Comparison of ENCODE assay signal across 9 cellular contexts in genomic region chr2:105114551-105114950, GRCh38.
A peak's percentile ranks its signal among the peaks of the same experiment; 100 is the strongest.
DNase-seq lines count a peak whose midpoint lies in the region; ATAC-seq, FAIRE-seq and TF ChIP-seq lines count a peak whose summit lies in the region.
"Had no signal": no experiment of that assay in that cellular context is flagged by ENCODE, and none has a peak within 500 bp of the region (broad histone marks: within the 10 kb centered on the region; RNA-seq: fewer than 3 reads in every experiment).

No MANE protein-coding gene starts in this region.

- H3K9me3 Mint-ChIP-seq in type B pancreatic cell: no peaks in the 10 kb centered on the region
- H3K9me3 Mint-ChIP-seq: naive thymus-derived CD8-positive, alpha-beta T cell had no signal

- H3K4me2 ChIP-seq in K562 (ENCODE audit: insufficient read depth, low read length) (no peak overlapping the region), keratinocyte (ENCODE audit: control insufficient read depth, extremely low read depth, insufficient read depth, low read depth, low read length) (no peak overlapping the region)

- intact Hi-C loops in K562 (cut with micrococcal nuclease): loop anchor here (1.0 to 10.0 kb wide), 4 partner anchors 65 to 410 kb away; no protein-coding TSS in a partner anchor

- peak; percentile 98 for FAIRE-seq in K562 (lab: Jason Lieb, UNC)
- no peak for FAIRE-seq in keratinocyte (lab: Jason Lieb, UNC)

- peak; percentile 67 to 82 (median 67); a peak in 5 of 6 replicates for TF ChIP-seq CTCF in K562 (IDR thresholded peaks at IDR 0.05 in 2 of 3, conservative IDR thresholded peaks at IDR 0.05 in 1 of 3; ENCODE audit: insufficient read depth in 2 of 3, low read depth in 1 of 3, low read length in 3 of 3)
- TF ChIP-seq CTCF in keratinocyte (optimal IDR thresholded peaks at IDR 0.05 in 1 of 3, IDR thresholded peaks at IDR 0.05 in 1 of 3, conservative IDR thresholded peaks at IDR 0.05 in 1 of 3; ENCODE audit: extremely low read depth in 1 of 3, insufficient read depth in 2 of 3, low read length in 3 of 3): peak; percentile 57 to 66 (median 58)
- peak; percentile 92 for TF ChIP-seq CTCF in type B pancreatic cell (conservative IDR thresholded peaks at IDR 0.05)

- H4K20me1 ChIP-seq in K562 (replicated peaks; ENCODE audit: control insufficient read depth, insufficient read depth, low read length) (no peaks in the 10 kb centered on the region), keratinocyte (ENCODE audit: control insufficient read depth, extremely low read depth, insufficient read depth, low read length) (no peaks in the 10 kb centered on the region)

- BruUV-seq in K562 (replicated peaks; lab: Mats Ljungman, UMichigan): no TSS peak

- peak; percentile 66 for DNase-seq in DMS53 treated with DMSO at 0.1 percent for 48 hours (lab: John Stamatoyannopoulos, UW; ENCODE audit: unreplicated experiment)
- DNase-seq in NCI-H460 (ENCODE audit: extremely low read depth, low read depth): peak; percentile 36
- DNase-seq in K562 (ENCODE audit: extremely low read depth in 1 of 4, low spot score in 3 of 4): peak; percentile 67 to 73 (median 69)
- peak; percentile 32 for DNase-seq in keratinocyte (ENCODE audit: low read depth, low spot score)
- DNase-seq in type B pancreatic cell (ENCODE audit: extremely low spot score, unreplicated experiment): no peak

- H3K27me3 Mint-ChIP-seq in type B pancreatic cell: peaks cover 2% of the 10 kb centered on the region
- H3K27me3 Mint-ChIP-seq: naive thymus-derived CD8-positive, alpha-beta T cell had no signal

- H3K4me1 ChIP-seq in K562 (replicated peaks in 1 of 2; ENCODE audit: control insufficient read depth in 2 of 2, insufficient read depth in 2 of 2, low read length in 2 of 2) (peaks cover 0 to 5% of the 10 kb centered on the region in 2 experiments; a peak in 2 of 5 replicates), keratinocyte (ENCODE audit: control insufficient read depth, extremely low read depth, insufficient read depth, low read length) (no peaks in the 10 kb centered on the region)

- no peak overlapping the region for H3K4me3 Mint-ChIP-seq in type B pancreatic cell
- H3K4me3 Mint-ChIP-seq: naive thymus-derived CD8-positive, alpha-beta T cell had no signal

- WGBS in K562 (ENCODE audit: insufficient coverage, low coverage, missing lambda C conversion rate): 21% methylated on average over 4 of the region's 4 CpGs

- no peak overlapping the region for H3K27ac Mint-ChIP-seq in type B pancreatic cell
- H3K27ac Mint-ChIP-seq: naive thymus-derived CD8-positive, alpha-beta T cell had no signal

- no peak overlapping the region for H3K9ac ChIP-seq in K562 (ENCODE audit: insufficient read depth in 1 of 2, low read depth in 2 of 2, low read length in 2 of 2)
- no peak overlapping the region for H3K9ac ChIP-seq in keratinocyte (ENCODE audit: control insufficient read depth, extremely low read depth, insufficient read depth, low read length)

- H3K9me1 ChIP-seq in K562 (ENCODE audit: control insufficient read depth, insufficient read depth, low read length): no peaks in the 10 kb centered on the region
- no peaks in the 10 kb centered on the region for H3K9me1 ChIP-seq in keratinocyte (ENCODE audit: control insufficient read depth, extremely low read depth, insufficient read depth, low read length)

- TF ChIP-seq POLR2A in K562 (conservative IDR thresholded peaks at IDR 0.05): no peak

- in situ Hi-C loops in K562 (cut with MboI): loop anchor here (5.0 to 25.0 kb wide), 2 partner anchors 128 to 423 kb away; partner anchors contain the start of gene GPR45

- H3K36me3 ChIP-seq in K562 (ENCODE audit: control insufficient read depth, insufficient read depth, low read length) (no peaks in the 10 kb centered on the region), keratinocyte (ENCODE audit: control insufficient read depth in 2 of 2, extremely low read depth in 1 of 2, insufficient read depth in 2 of 2, low read length in 2 of 2) (no peaks in the 10 kb centered on the region)

- no peaks in the 10 kb centered on the region for H3K4me1 Mint-ChIP-seq in type B pancreatic cell (ENCODE audit: unreplicated experiment)
- H3K4me1 Mint-ChIP-seq: naive thymus-derived CD8-positive, alpha-beta T cell had no signal

- ATAC-seq in HG02588 (IDR thresholded peaks at IDR 0.05; ENCODE audit: unreplicated experiment) (peak; percentile 51), K562 (peak; percentile 77), GM19324 (IDR thresholded peaks at IDR 0.05; ENCODE audit: low FRiP score, unreplicated experiment) (no peak), HG02571 (IDR thresholded peaks at IDR 0.05; ENCODE audit: unreplicated experiment) (no peak)
- ATAC-seq: naive thymus-derived CD8-positive, alpha-beta T cell had no signal

- H3K36me3 Mint-ChIP-seq in type B pancreatic cell: no peaks in the 10 kb centered on the region

- dilution Hi-C loops in keratinocyte (cut with MboI; ENCODE audit: extremely low pct_ligation_motif_present, low sequenced_read_pairs): loop anchor here (25.0 kb wide), 1 partner anchor 98 kb away; no protein-coding TSS in a partner anchor

- POLR2A ChIA-PET in K562 (lab: Yijun Ruan, JAX): interaction anchor here (0.8 kb wide), 1 partner anchor 11 kb away, joined by 4 read pairs; no protein-coding TSS in a partner anchor

- CTCF ChIA-PET in K562 (lab: Yijun Ruan, JAX; ENCODE audit: low intra/inter-chr PET ratio): interaction anchor here (0.6 to 2.5 kb wide), 4 partner anchors 65 to 180 kb away, joined by 3 to 18 read pairs (median 10); no protein-coding TSS in a partner anchor

- H2AFZ ChIP-seq in K562 (ENCODE audit: low read depth, low read length) (no peak overlapping the region), keratinocyte (ENCODE audit: control insufficient read depth, low read length) (no peak overlapping the region)

- H3K27ac ChIP-seq in K562 (ENCODE audit: extremely low read depth, low read depth, low read length) (no peak overlapping the region), keratinocyte (ENCODE audit: control insufficient read depth, insufficient read depth, low read length) (no peak overlapping the region)

- H3K79me2 ChIP-seq in K562 (ENCODE audit: control insufficient read depth, insufficient read depth, low read length): no peaks in the 10 kb centered on the region
- no peaks in the 10 kb centered on the region for H3K79me2 ChIP-seq in keratinocyte (ENCODE audit: control insufficient read depth, insufficient read depth, low read length)

- TF ChIP-seq RAD21 in K562 (CRISPR knock-in tag; conservative IDR thresholded peaks at IDR 0.05 in 1 of 2, IDR thresholded peaks at IDR 0.05 in 1 of 2): peak; percentile 89 to 90

- no peak overlapping the region for H3K4me3 ChIP-seq in K562
- no peak overlapping the region for H3K4me3 ChIP-seq in keratinocyte (ENCODE audit: control insufficient read depth in 2 of 3, extremely low read depth in 1 of 3, insufficient read depth in 2 of 3, low read depth in 1 of 3, low read length in 3 of 3)

- no peaks in the 10 kb centered on the region for H3K27me3 ChIP-seq in K562 (ENCODE audit: control insufficient read depth in 2 of 2, insufficient read depth in 2 of 2, low read length in 2 of 2)
- no peaks in the 10 kb centered on the region for H3K27me3 ChIP-seq in keratinocyte (ENCODE audit: control insufficient read depth, extremely low read depth, insufficient read depth, low read length)

- TF ChIP-seq EP300 in K562 (IDR thresholded peaks at IDR 0.05; ENCODE audit: low read length): no peak

- no peaks in the 10 kb centered on the region; the same call in 1 of the 2 replicates for H3K9me3 ChIP-seq in K562 (replicated peaks; ENCODE audit: control insufficient read depth, insufficient read depth, low read depth, low read length)
- no peaks in the 10 kb centered on the region for H3K9me3 ChIP-seq in keratinocyte (ENCODE audit: control insufficient read depth, low read depth, low read length)

TF ChIP-seq in K562, 482 proteins besides CTCF, POLR2A, EP300 and RAD21 (continues in another document):
- TF ChIP-seq, protein P1, sequence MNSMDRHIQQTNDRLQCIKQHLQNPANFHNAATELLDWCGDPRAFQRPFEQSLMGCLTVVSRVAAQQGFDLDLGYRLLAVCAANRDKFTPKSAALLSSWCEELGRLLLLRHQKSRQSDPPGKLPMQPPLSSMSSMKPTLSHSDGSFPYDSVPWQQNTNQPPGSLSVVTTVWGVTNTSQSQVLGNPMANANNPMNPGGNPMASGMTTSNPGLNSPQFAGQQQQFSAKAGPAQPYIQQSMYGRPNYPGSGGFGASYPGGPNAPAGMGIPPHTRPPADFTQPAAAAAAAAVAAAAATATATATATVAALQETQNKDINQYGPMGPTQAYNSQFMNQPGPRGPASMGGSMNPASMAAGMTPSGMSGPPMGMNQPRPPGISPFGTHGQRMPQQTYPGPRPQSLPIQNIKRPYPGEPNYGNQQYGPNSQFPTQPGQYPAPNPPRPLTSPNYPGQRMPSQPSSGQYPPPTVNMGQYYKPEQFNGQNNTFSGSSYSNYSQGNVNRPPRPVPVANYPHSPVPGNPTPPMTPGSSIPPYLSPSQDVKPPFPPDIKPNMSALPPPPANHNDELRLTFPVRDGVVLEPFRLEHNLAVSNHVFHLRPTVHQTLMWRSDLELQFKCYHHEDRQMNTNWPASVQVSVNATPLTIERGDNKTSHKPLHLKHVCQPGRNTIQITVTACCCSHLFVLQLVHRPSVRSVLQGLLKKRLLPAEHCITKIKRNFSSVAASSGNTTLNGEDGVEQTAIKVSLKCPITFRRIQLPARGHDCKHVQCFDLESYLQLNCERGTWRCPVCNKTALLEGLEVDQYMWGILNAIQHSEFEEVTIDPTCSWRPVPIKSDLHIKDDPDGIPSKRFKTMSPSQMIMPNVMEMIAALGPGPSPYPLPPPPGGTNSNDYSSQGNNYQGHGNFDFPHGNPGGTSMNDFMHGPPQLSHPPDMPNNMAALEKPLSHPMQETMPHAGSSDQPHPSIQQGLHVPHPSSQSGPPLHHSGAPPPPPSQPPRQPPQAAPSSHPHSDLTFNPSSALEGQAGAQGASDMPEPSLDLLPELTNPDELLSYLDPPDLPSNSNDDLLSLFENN (IDR thresholded peaks at IDR 0.05; ENCODE audit: low read depth in 2 of 2, low read length in 2 of 2): no peak
- TF ChIP-seq RCOR1 (IDR thresholded peaks at IDR 0.05; ENCODE audit: borderline replicate concordance in 1 of 2, low read depth in 2 of 2, low read length in 2 of 2) (0 out of 4 replicates have a peak, but pooled peaks of 1 of the 2 experiments have one; percentile 7), EZH2 (IDR thresholded peaks at IDR 0.05; ENCODE audit: borderline replicate concordance, low read depth, low read length) (no peak), ELF1 (tag; IDR thresholded peaks at IDR 0.05) (0 out of 2 replicates have a peak, but pooled peaks have one; percentile 21), SMC3 (conservative IDR thresholded peaks at IDR 0.05; ENCODE audit: insufficient read depth, low read depth, low read length) (peak; percentile 53; the same call in 1 of the 2 replicates)

Comparison
In these comparisons a context has a peak if more than half of its experiments do, and no peak if none do; other contexts are left out.
1. ATAC-seq: peak in HG02588 (single experiment) and K562 (single experiment); none in GM19324 (single experiment) and HG02571 (single experiment).
2. Peak in every context shown above with its lines, with median percentiles within 50 percentile points of each other: CTCF ChIP-seq.